ENCODE assay signal across 8 cellular contexts in the genomic region with DNA sequence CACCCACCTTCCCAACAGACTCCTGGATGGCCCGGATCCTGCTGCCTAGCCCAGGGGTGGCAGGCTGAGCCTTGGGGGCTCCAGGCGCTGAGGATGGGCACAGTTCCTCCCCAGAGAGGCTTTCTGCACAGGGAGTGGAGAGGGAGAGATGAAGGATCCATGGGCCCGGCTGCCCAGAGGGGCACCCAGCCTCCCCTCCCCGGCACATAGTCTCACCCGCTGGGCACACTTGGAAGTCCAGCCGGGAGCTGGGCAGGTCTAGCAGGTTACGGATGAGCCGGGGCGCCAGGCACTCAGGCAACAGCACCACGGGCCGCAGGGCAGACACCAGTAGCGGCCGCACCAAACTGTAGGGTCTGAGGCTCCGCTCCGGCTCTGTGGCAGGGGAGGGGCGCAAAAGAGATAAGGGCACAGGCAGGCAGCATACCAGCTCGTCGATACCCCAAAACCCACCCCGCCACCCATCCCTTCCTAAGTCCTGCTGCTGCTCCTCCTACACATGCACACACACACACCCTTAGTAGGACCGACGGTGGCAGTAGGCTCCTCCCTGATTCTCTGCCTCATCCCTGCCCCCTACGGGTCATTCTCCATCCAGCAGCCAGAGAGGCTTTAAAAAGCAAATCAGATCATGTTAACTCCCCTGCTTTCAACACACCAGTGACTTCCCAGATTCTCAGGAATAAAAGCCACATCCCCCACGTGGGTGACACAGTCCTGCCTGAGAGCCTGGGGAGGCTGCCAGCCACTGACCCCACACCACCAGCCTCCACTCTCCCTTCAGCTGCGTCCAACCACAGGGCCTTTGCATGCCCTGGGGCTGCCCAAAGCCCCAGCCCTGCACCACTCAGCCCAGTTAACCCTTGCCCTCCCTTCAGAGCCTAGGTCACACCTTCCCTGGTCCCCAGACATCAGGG. TPM values are rescaled to one million over a fixed set of nuclear protein-coding genes. Genes with fewer than 3 reads are reported as not detected.
DNase-seq lines count a peak whose midpoint lies in the region; ATAC-seq, FAIRE-seq and TF ChIP-seq lines count a peak whose summit lies in the region.

No MANE protein-coding gene starts in this region.

- H3K27ac Mint-ChIP-seq in activated naive CD8-positive, alpha-beta T cell treated with anti-CD3 and anti-CD28 coated beads for 36 hours: no peak overlapping the region

- H3K36me3 ChIP-seq in liver (ENCODE audit: control insufficient read depth in 4 of 4, insufficient read depth in 3 of 4, low read depth in 1 of 4, low read length in 3 of 4) (peaks cover 1 to 15% (median 6%) of the 10 kb centered on the region in 4 donors), testis (ENCODE audit: low read depth, missing control alignments) (no peaks in the 10 kb centered on the region)

- H3K9me3 ChIP-seq in liver (ENCODE audit: control insufficient read depth in 4 of 4, low read length in 3 of 4) (no peaks in the 10 kb centered on the region), testis (no peaks in the 10 kb centered on the region)

- H3K27me3 ChIP-seq in liver (ENCODE audit: control insufficient read depth in 4 of 4, insufficient read depth in 4 of 4, low read length in 3 of 4): no peaks in the 10 kb centered on the region
- H3K27me3 ChIP-seq in testis: no peaks in the 10 kb centered on the region

- TF ChIP-seq RAD21 in liver (IDR thresholded peaks at IDR 0.05): no peak

- ATAC-seq in GM21381 (IDR thresholded peaks at IDR 0.05; ENCODE audit: unreplicated experiment): no peak

- no peaks in the 10 kb centered on the region for H3K9me3 Mint-ChIP-seq in activated naive CD8-positive, alpha-beta T cell treated with anti-CD3 and anti-CD28 coated beads for 36 hours

- POLR2A ChIA-PET in RWPE1 (lab: Yijun Ruan, JAX; ENCODE audit: low non-redundant PET): no interaction called here

- H3K36me3 Mint-ChIP-seq in activated naive CD8-positive, alpha-beta T cell treated with anti-CD3 and anti-CD28 coated beads for 36 hours: no peaks in the 10 kb centered on the region

- no peak overlapping the region for H3K4me3 Mint-ChIP-seq in activated naive CD8-positive, alpha-beta T cell treated with anti-CD3 and anti-CD28 coated beads for 36 hours

- DNase-seq in GM12892 (ENCODE audit: insufficient read length): peak; percentile 66
- DNase-seq in RWPE1 (ENCODE audit: low spot score): no peak
- DNase-seq in activated naive CD8-positive, alpha-beta T cell treated with anti-CD3 and anti-CD28 coated beads for 36 hours: peak; percentile 39
- DNase-seq in testis: peak; percentile 68
- DNase-seq in NCI-H128 (lab: John Stamatoyannopoulos, UW; ENCODE audit: unreplicated experiment): no peak

- CTCF ChIA-PET in RWPE1 (lab: Yijun Ruan, JAX): interaction anchor here (0.6 to 0.8 kb wide), 4 partner anchors 20 to 255 kb away, joined by 3 to 4 read pairs (median 3); no protein-coding TSS in a partner anchor

- no peaks in the 10 kb centered on the region for H3K4me1 ChIP-seq in liver (ENCODE audit: control insufficient read depth in 4 of 4, insufficient read depth in 4 of 4, low read length in 3 of 4)
- H3K4me1 ChIP-seq in testis: no peaks in the 10 kb centered on the region

- WGBS in liver: 79% methylated on average over 24 of the region's 24 CpGs
- 74 to 77% methylated on average over 20 to 24 of the region's 24 CpGs for WGBS in testis, 2 donors

- TF ChIP-seq CTCF in 22Rv1 (IDR thresholded peaks at IDR 0.05) (peak; percentile 68), RWPE1 (conservative IDR thresholded peaks at IDR 0.05; ENCODE audit: low read depth) (peak; percentile 20; the same call in 1 of the 2 replicates), liver (IDR thresholded peaks at IDR 0.05; ENCODE audit: low read depth, low read length, missing input control) (peak; percentile 19), testis (IDR thresholded peaks at IDR 0.05) (peak in 2 of 3 experiments; percentile 16 to 27)

- H3K27ac ChIP-seq in 22Rv1 (no peak overlapping the region), RWPE1 (peak overlapping the region; percentile 96), liver (ENCODE audit: low read depth in 1 of 2, low read length in 2 of 2) (no peak overlapping the region), testis (no peak overlapping the region)

- H3K27me3 Mint-ChIP-seq in activated naive CD8-positive, alpha-beta T cell treated with anti-CD3 and anti-CD28 coated beads for 36 hours: no peaks in the 10 kb centered on the region

- no peak overlapping the region for H3K9ac ChIP-seq in liver (ENCODE audit: low read depth in 1 of 2, low read length in 2 of 2)

- no peak overlapping the region for H3K4me3 ChIP-seq in liver (ENCODE audit: low read depth in 1 of 3, low read length in 3 of 3)
- no peak overlapping the region for H3K4me3 ChIP-seq in testis

- TF ChIP-seq POLR2A in GM12892 (IDR thresholded peaks at IDR 0.05; ENCODE audit: low read depth, low read length): no peak
- no peak for TF ChIP-seq POLR2A in testis (IDR thresholded peaks at IDR 0.05)

- H3K4me1 Mint-ChIP-seq in activated naive CD8-positive, alpha-beta T cell treated with anti-CD3 and anti-CD28 coated beads for 36 hours: peaks cover 27% of the 10 kb centered on the region

- FAIRE-seq in GM12892 (lab: Jason Lieb, UNC): peak; percentile 24

- intact Hi-C loops in testis (cut with DNase I; ENCODE audit: low total_unique reads): no loop called here

TF ChIP-seq in liver, 16 proteins besides CTCF, POLR2A, EP300 and RAD21:
- TF ChIP-seq TAF1 (conservative IDR thresholded peaks at IDR 0.05): no peak
- TF ChIP-seq HNF4G (IDR thresholded peaks at IDR 0.05): no peak
- TF ChIP-seq, protein P1, sequence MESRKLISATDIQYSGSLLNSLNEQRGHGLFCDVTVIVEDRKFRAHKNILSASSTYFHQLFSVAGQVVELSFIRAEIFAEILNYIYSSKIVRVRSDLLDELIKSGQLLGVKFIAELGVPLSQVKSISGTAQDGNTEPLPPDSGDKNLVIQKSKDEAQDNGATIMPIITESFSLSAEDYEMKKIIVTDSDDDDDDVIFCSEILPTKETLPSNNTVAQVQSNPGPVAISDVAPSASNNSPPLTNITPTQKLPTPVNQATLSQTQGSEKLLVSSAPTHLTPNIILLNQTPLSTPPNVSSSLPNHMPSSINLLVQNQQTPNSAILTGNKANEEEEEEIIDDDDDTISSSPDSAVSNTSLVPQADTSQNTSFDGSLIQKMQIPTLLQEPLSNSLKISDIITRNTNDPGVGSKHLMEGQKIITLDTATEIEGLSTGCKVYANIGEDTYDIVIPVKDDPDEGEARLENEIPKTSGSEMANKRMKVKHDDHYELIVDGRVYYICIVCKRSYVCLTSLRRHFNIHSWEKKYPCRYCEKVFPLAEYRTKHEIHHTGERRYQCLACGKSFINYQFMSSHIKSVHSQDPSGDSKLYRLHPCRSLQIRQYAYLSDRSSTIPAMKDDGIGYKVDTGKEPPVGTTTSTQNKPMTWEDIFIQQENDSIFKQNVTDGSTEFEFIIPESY (IDR thresholded peaks at IDR 0.05): no peak
- no peak for TF ChIP-seq YY1 (IDR thresholded peaks at IDR 0.05)
- no peak for TF ChIP-seq JUND (IDR thresholded peaks at IDR 0.05)
- TF ChIP-seq SP1 (IDR thresholded peaks at IDR 0.05): no peak
- TF ChIP-seq GABPA (IDR thresholded peaks at IDR 0.05 in 1 of 2, conservative IDR thresholded peaks at IDR 0.05 in 1 of 2): no peak
- TF ChIP-seq FOXA2 (IDR thresholded peaks at IDR 0.05): no peak
- no peak for TF ChIP-seq RXRA (IDR thresholded peaks at IDR 0.05)
- TF ChIP-seq, protein P2, sequence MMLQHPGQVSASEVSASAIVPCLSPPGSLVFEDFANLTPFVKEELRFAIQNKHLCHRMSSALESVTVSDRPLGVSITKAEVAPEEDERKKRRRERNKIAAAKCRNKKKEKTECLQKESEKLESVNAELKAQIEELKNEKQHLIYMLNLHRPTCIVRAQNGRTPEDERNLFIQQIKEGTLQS (IDR thresholded peaks at IDR 0.05): no peak
- no peak for TF ChIP-seq EGR1 (IDR thresholded peaks at IDR 0.05; ENCODE audit: low read depth in 2 of 2)
- TF ChIP-seq, protein P3, sequence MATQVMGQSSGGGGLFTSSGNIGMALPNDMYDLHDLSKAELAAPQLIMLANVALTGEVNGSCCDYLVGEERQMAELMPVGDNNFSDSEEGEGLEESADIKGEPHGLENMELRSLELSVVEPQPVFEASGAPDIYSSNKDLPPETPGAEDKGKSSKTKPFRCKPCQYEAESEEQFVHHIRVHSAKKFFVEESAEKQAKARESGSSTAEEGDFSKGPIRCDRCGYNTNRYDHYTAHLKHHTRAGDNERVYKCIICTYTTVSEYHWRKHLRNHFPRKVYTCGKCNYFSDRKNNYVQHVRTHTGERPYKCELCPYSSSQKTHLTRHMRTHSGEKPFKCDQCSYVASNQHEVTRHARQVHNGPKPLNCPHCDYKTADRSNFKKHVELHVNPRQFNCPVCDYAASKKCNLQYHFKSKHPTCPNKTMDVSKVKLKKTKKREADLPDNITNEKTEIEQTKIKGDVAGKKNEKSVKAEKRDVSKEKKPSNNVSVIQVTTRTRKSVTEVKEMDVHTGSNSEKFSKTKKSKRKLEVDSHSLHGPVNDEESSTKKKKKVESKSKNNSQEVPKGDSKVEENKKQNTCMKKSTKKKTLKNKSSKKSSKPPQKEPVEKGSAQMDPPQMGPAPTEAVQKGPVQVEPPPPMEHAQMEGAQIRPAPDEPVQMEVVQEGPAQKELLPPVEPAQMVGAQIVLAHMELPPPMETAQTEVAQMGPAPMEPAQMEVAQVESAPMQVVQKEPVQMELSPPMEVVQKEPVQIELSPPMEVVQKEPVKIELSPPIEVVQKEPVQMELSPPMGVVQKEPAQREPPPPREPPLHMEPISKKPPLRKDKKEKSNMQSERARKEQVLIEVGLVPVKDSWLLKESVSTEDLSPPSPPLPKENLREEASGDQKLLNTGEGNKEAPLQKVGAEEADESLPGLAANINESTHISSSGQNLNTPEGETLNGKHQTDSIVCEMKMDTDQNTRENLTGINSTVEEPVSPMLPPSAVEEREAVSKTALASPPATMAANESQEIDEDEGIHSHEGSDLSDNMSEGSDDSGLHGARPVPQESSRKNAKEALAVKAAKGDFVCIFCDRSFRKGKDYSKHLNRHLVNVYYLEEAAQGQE (IDR thresholded peaks at IDR 0.05): no peak
- no peak for TF ChIP-seq NR2F2 (IDR thresholded peaks at IDR 0.05)
TF ChIP-seq in liver: peak in this region for 0.

RNA-seq across cellular contexts. Expression of a gene that starts 6.5 kb away (rescaled TPM):
- polyA plus RNA-seq in GM12892 (2012; ENCODE audit: missing spikeins): 30.7 TPM
- 100 to 1,000 TPM; 193 to 204 TPM for total RNA-seq in activated naive CD8-positive, alpha-beta T cell treated with anti-CD3 and anti-CD28 coated beads for 36 hours
- total RNA-seq in liver (1 to 10 TPM; 6.9 to 7.9 TPM), testis (1 to 10 TPM; 8.1 to 8.2 TPM)
- polyA plus RNA-seq in liver (10 to 100 TPM in 1 of 2 donors, 1 to 10 TPM in 1; 5.0 to 10.7 TPM), testis (ENCODE audit: insufficient read depth, low read depth, low replicate concordance) (7.5 TPM)

RNA-seq across cellular contexts. Expression of a gene that starts 26.5 kb away (rescaled TPM):
- not detected for polyA plus RNA-seq in GM12892 (2012; ENCODE audit: missing spikeins)
- under 1 TPM; 0.06 to 0.14 TPM for total RNA-seq in activated naive CD8-positive, alpha-beta T cell treated with anti-CD3 and anti-CD28 coated beads for 36 hours
- 1 to 10 TPM; 7.8 to 8.9 TPM for total RNA-seq in liver
- 10 to 100 TPM in 1 of 2 donors, 1 to 10 TPM in 1; 7.9 to 14.0 TPM for polyA plus RNA-seq in liver
- total RNA-seq in testis: 100 to 1,000 TPM in 1 of 2 donors, 10 to 100 TPM in 1; 89.8 to 113 TPM
- 42.6 TPM for polyA plus RNA-seq in testis (ENCODE audit: insufficient read depth, low read depth, low replicate concordance)

Comparison
In these comparisons a context has a peak if more than half of its experiments do, and no peak if none do; other contexts are left out.
1. DNase-seq: peak in GM12892 (single experiment), activated naive CD8-positive, alpha-beta T cell treated with anti-CD3 and anti-CD28 coated beads for 36 hours (single experiment) and testis (single experiment); none in RWPE1 (single experiment) and NCI-H128 (single experiment).
2. RNA of a gene that starts 6.5 kb away (total RNA-seq): 193 to 204 TPM in activated naive CD8-positive, alpha-beta T cell treated with anti-CD3 and anti-CD28 coated beads for 36 hours; 8.1 to 8.2 TPM in testis and 6.9 to 7.9 TPM in liver; every median in the first group is over 10 times any median in the second.
3. RNA of a gene that starts 26.5 kb away (total RNA-seq): 89.8 to 113 TPM in testis; 7.8 to 8.9 TPM in liver and 0.06 to 0.14 TPM in activated naive CD8-positive, alpha-beta T cell treated with anti-CD3 and anti-CD28 coated beads for 36 hours; every median in the first group is over 4 times any median in the second.
4. Peak in every context shown above with its lines, with median percentiles within 50 percentile points of each other: CTCF ChIP-seq.